8 cellular contexts compared by ENCODE assay signal in the genomic region with DNA sequence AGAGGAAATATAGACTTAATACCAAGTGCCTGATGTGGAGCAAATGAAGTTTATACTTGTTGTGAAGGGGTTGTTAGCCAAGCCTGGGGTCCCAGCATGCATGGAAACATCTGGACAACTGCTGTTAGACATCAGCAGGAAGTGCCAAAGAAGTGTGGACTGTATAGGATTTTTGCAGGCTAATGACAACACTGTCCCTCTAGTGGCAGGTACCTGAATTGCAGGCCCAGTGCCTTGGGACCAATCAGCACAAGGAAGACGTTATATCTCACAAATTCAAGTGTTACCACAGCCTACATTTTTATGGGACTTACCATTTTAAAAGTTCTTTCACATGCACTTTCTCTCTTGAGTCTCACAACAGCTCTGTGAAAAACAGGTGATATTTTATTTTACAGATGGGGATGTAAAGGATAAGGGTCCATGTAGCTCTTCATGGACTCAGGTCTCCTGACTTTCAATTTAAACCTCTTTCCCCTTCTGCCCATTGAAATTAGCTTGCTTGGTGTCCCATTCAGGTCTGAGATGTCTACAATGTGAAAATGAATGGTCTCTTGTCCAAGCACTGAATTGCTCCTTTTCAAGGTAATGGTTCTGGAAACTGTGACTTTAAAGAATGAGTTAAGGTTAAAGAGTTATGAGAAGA.
DNase-seq lines count a peak whose midpoint lies in the region; ATAC-seq lines count a peak whose summit lies in the region.

No MANE protein-coding gene starts in this region.

- ATAC-seq in HG02678 (IDR thresholded peaks at IDR 0.05; ENCODE audit: unreplicated experiment) (peak; percentile 45), HG02623 (IDR thresholded peaks at IDR 0.05; ENCODE audit: unreplicated experiment) (no peak)

- peaks cover 6% of the 10 kb centered on the region; the same call in 1 of the 2 replicates for H3K4me1 ChIP-seq in SJCRH30

- H3K4me1 Mint-ChIP-seq in activated naive CD4-positive, alpha-beta T cell treated with anti-CD3 and anti-CD28 coated beads, Interleukin-2, amount 10 ng/mL, durations not matched to agents 7 days and 5 days, result no peaks in the 10 kb centered on the region

- H3K4me3 Mint-ChIP-seq in activated naive CD4-positive, alpha-beta T cell treated with anti-CD3 and anti-CD28 coated beads, Interleukin-2, amount 10 ng/mL, durations not matched to agents 7 days and 5 days, result no peak overlapping the region

- no peaks in the 10 kb centered on the region for H3K27me3 ChIP-seq in SJCRH30

- no peak overlapping the region for H3K4me3 ChIP-seq in SJCRH30

- H3K27ac Mint-ChIP-seq in activated naive CD4-positive, alpha-beta T cell treated with anti-CD3 and anti-CD28 coated beads, Interleukin-2, amount 10 ng/mL, durations not matched to agents 7 days and 5 days, result no peak overlapping the region

- no peaks in the 10 kb centered on the region for H3K36me3 Mint-ChIP-seq in activated naive CD4-positive, alpha-beta T cell treated with anti-CD3 and anti-CD28 coated beads, Interleukin-2, amount 10 ng/mL, durations not matched to agents 7 days and 5 days

- no peaks in the 10 kb centered on the region for H3K36me3 ChIP-seq in SJCRH30

- DNase-seq in DMS53 (lab: John Stamatoyannopoulos, UW), result peak; percentile 76
- peak; percentile 59 to 83 for DNase-seq in SJCRH30
- peak; percentile 69 for DNase-seq in activated naive CD4-positive, alpha-beta T cell treated with anti-CD3 and anti-CD28 coated beads, Interleukin-2, amount 10 ng/mL, durations not matched to agents 7 days and 5 days
- DNase-seq in hepatic stellate cell (ENCODE audit: low spot score), result peak; percentile 21
- DNase-seq in stimulated activated CD4-positive, alpha-beta T cell treated with anti-CD3 and anti-CD28 coated beads, Interleukin-2, amount 100 ng/mL, for 48 hours, result peak; percentile 70 to 71
- DNase-seq in NCI-H2081 treated with DMSO at 0.1 percent for 48 hours (lab: John Stamatoyannopoulos, UW), result no peak

- peaks cover 18% of the 10 kb centered on the region for H3K27me3 Mint-ChIP-seq in activated naive CD4-positive, alpha-beta T cell treated with anti-CD3 and anti-CD28 coated beads, Interleukin-2, amount 10 ng/mL, durations not matched to agents 7 days and 5 days

- no peaks in the 10 kb centered on the region for H3K9me3 Mint-ChIP-seq in activated naive CD4-positive, alpha-beta T cell treated with anti-CD3 and anti-CD28 coated beads, Interleukin-2, amount 10 ng/mL, durations not matched to agents 7 days and 5 days

- no peak overlapping the region for H3K27ac ChIP-seq in SJCRH30

- 0 out of 2 replicates have a peak, but pooled peaks cover 4% of the 10 kb centered on the region for H3K9me3 ChIP-seq in SJCRH30 (replicated peaks)

- CTCF ChIA-PET in activated naive CD4-positive, alpha-beta T cell treated with anti-CD3 and anti-CD28 coated beads, Interleukin-2, amount 10 ng/mL, durations not matched to agents 7 days and 5 days (lab: Charles Lee), result interaction anchor here (0.6 to 1.3 kb wide), 3 partner anchors 15 to 234 kb away, joined by 3 read pairs; no protein-coding TSS in a partner anchor
